In genomic region chr4:27692868-27693634, GRCh38 we compare ENCODE assay signal across 15 cellular contexts.
"Had no signal": no experiment of that assay in that cellular context is flagged by ENCODE, and none has a peak within 500 bp of the region (broad histone marks: within the 10 kb centered on the region; RNA-seq: fewer than 3 reads in every experiment).

No MANE protein-coding gene starts in this region.

- H3K4me1 ChIP-seq: esophagus muscularis mucosa, left ventricle myocardium inferior had no signal

- ATAC-seq: activated CD8-positive, alpha-beta memory T cell treated with anti-CD3 and anti-CD28 coated beads, Interleukin-2, amount 10 ng/mL, durations not matched to agents 7 days and 5 days; natural killer cell treated with Interleukin-12 subunit alpha and Interleukin-12 subunit beta and Interleukin-15 and Interleukin-18, amount 100 ng/mL, for 72 hours; right cardiac atrium had no signal

- H3K27me3 ChIP-seq: cardiac muscle cell, dorsolateral prefrontal cortex, esophagus muscularis mucosa had no signal

- H3K36me3 ChIP-seq: cardiac muscle cell, esophagus muscularis mucosa, left ventricle myocardium inferior had no signal

- H3K9me3 ChIP-seq: esophagus muscularis mucosa, left ventricle myocardium inferior had no signal

- H3K27ac ChIP-seq: cardiac muscle cell, dorsolateral prefrontal cortex, esophagus muscularis mucosa, left ventricle myocardium inferior, skin epidermis, VCaP had no signal

- H3K4me3 ChIP-seq: cardiac muscle cell, dorsolateral prefrontal cortex, esophagus muscularis mucosa, left ventricle myocardium inferior, skin epidermis had no signal

- DNase-seq: activated CD4-positive, alpha-beta T cell treated with anti-CD3 and anti-CD28 coated beads, Interleukin-2, amount 50 U/mL, for 48 hours; activated CD8-positive, alpha-beta memory T cell treated with anti-CD3 and anti-CD28 coated beads, Interleukin-2, amount 10 ng/mL, durations not matched to agents 7 days and 5 days; activated naive CD4-positive, alpha-beta T cell treated with anti-CD3 and anti-CD28 coated beads, Interleukin-2, amount 10 ng/mL, durations not matched to agents 7 days and 5 days; activated T-cell treated with anti-CD3 and anti-CD28 coated beads, Interleukin-2, amount 50 U/mL, for 1 hour; dorsolateral prefrontal cortex; left ventricle myocardium inferior; right cardiac atrium; stimulated activated CD4-positive, alpha-beta T cell treated with anti-CD3 and anti-CD28 coated beads, Interleukin-4, amount 100 ng/mL, for 4 hours; stimulated activated CD8-positive, alpha-beta memory T cell treated with anti-CD3 and anti-CD28 coated beads, Interleukin-4, amount 100 ng/mL, for 48 hours; stimulated activated naive CD4-positive, alpha-beta T cell treated with Interleukin-2 at 50 U/mL for 16 hours had no signal
